ENCODE assay signal across 1 cellular context in genomic region chr1:117929340-117930172, GRCh38.
TF ChIP-seq lines count a peak whose summit lies in the region.

Gene GDAP2 (minus strand): TSS chr1:117929621. CDS start chr1:117920357, 9,264 bp downstream.
Gene WDR3 (plus strand): TSS chr1:117929739. CDS start chr1:117933320, 3,581 bp downstream.

TF ChIP-seq in HepG2, 621 proteins besides CTCF, POLR2A, EP300 and RAD21 (continued from another document and continues in another):
- TF ChIP-seq ZNF781 (CRISPR knock-in tag; IDR thresholded peaks at IDR 0.05; ENCODE audit: borderline replicate concordance, not compliant biosample characterization) (no peak), ZNF570 (CRISPR knock-in tag; IDR thresholded peaks at IDR 0.05; ENCODE audit: borderline replicate concordance) (no peak), ZNF253 (CRISPR knock-in tag; IDR thresholded peaks at IDR 0.05; ENCODE audit: borderline replicate concordance) (no peak), ZNF646 (CRISPR knock-in tag; IDR thresholded peaks at IDR 0.05) (peak; percentile 37; the same call in 1 of the 2 replicates), HNF1B (CRISPR knock-in tag; IDR thresholded peaks at IDR 0.05) (peak; percentile 68), XRCC5 (optimal IDR thresholded peaks at IDR 0.05; ENCODE audit: low read length) (no peak), ZNF207 (IDR thresholded peaks at IDR 0.05; ENCODE audit: borderline replicate concordance) (no peak), ZNF569 (CRISPR knock-in tag; IDR thresholded peaks at IDR 0.05; ENCODE audit: borderline replicate concordance) (no peak), ATF2 (CRISPR knock-in tag; IDR thresholded peaks at IDR 0.05) (no peak), CAMTA2 (CRISPR knock-in tag; IDR thresholded peaks at IDR 0.05; ENCODE audit: borderline replicate concordance) (0 out of 2 replicates have a peak, but pooled peaks have one; percentile 39), NCOA5 (CRISPR knock-in tag; IDR thresholded peaks at IDR 0.05) (no peak), CHD2 (IDR thresholded peaks at IDR 0.05; ENCODE audit: low read depth, low read length) (no peak), ZNF879 (CRISPR knock-in tag; IDR thresholded peaks at IDR 0.05) (0 out of 2 replicates have a peak, but pooled peaks have one; percentile 13), ZNF816 (CRISPR knock-in tag; IDR thresholded peaks at IDR 0.05; ENCODE audit: borderline replicate concordance) (no peak), MEIS1 (CRISPR knock-in tag; IDR thresholded peaks at IDR 0.05; ENCODE audit: borderline replicate concordance) (peak; percentile 55; the same call in 1 of the 2 replicates), ZBTB43 (CRISPR knock-in tag; conservative IDR thresholded peaks at IDR 0.05) (no peak), ZNF414 (CRISPR knock-in tag; IDR thresholded peaks at IDR 0.05) (no peak), KDM2A (CRISPR knock-in tag; IDR thresholded peaks at IDR 0.05; ENCODE audit: borderline replicate concordance, low read depth) (peak; percentile 71), KLF12 (CRISPR knock-in tag; IDR thresholded peaks at IDR 0.05; ENCODE audit: borderline replicate concordance) (no peak), RBFOX2 (IDR thresholded peaks at IDR 0.05; ENCODE audit: low read depth, low read length) (peak; percentile 86), ZNF296 (CRISPR knock-in tag; conservative IDR thresholded peaks at IDR 0.05) (no peak), ZBTB34 (CRISPR knock-in tag; IDR thresholded peaks at IDR 0.05) (no peak), ZNF513 (CRISPR knock-in tag; conservative IDR thresholded peaks at IDR 0.05) (0 out of 2 replicates have a peak, but pooled peaks have one; percentile 24), SP1 (IDR thresholded peaks at IDR 0.05) (no peak), SP1 (CRISPR knock-in tag; IDR thresholded peaks at IDR 0.05) (peak; percentile 68), MEIS2 (CRISPR knock-in tag; IDR thresholded peaks at IDR 0.05) (no peak; the same call in 1 of the 2 replicates), PPARG (CRISPR knock-in tag; conservative IDR thresholded peaks at IDR 0.05) (no peak), ZNF629 (CRISPR knock-in tag; conservative IDR thresholded peaks at IDR 0.05) (no peak), ATM (IDR thresholded peaks at IDR 0.05; ENCODE audit: borderline replicate concordance) (no peak), RFXAP (CRISPR knock-in tag; IDR thresholded peaks at IDR 0.05; ENCODE audit: borderline replicate concordance) (no peak; the same call in 1 of the 2 replicates), HIVEP1 (CRISPR knock-in tag; IDR thresholded peaks at IDR 0.05) (no peak), HIC2 (CRISPR knock-in tag; IDR thresholded peaks at IDR 0.05; ENCODE audit: low read depth) (no peak), ZNF615 (CRISPR knock-in tag; IDR thresholded peaks at IDR 0.05; ENCODE audit: borderline replicate concordance) (no peak), UBTF (CRISPR knock-in tag; IDR thresholded peaks at IDR 0.05) (peak; percentile 46; the same call in 1 of the 2 replicates), CREM (IDR thresholded peaks at IDR 0.05) (peak; percentile 91), CREM (CRISPR knock-in tag; IDR thresholded peaks at IDR 0.05) (no peak), MATR3 (CRISPR knock-in tag; IDR thresholded peaks at IDR 0.05) (no peak), PBX2 (CRISPR knock-in tag; IDR thresholded peaks at IDR 0.05) (no peak), TEAD3 (CRISPR knock-in tag; optimal IDR thresholded peaks at IDR 0.05; ENCODE audit: borderline replicate concordance) (no peak), ZFAT (CRISPR knock-in tag; conservative IDR thresholded peaks at IDR 0.05) (no peak), ZFP82 (CRISPR knock-in tag; IDR thresholded peaks at IDR 0.05; ENCODE audit: borderline replicate concordance) (no peak), JUND (CRISPR knock-in tag; IDR thresholded peaks at IDR 0.05) (no peak)
